ENCODE assay signal across 7 cellular contexts in the genomic region with DNA sequence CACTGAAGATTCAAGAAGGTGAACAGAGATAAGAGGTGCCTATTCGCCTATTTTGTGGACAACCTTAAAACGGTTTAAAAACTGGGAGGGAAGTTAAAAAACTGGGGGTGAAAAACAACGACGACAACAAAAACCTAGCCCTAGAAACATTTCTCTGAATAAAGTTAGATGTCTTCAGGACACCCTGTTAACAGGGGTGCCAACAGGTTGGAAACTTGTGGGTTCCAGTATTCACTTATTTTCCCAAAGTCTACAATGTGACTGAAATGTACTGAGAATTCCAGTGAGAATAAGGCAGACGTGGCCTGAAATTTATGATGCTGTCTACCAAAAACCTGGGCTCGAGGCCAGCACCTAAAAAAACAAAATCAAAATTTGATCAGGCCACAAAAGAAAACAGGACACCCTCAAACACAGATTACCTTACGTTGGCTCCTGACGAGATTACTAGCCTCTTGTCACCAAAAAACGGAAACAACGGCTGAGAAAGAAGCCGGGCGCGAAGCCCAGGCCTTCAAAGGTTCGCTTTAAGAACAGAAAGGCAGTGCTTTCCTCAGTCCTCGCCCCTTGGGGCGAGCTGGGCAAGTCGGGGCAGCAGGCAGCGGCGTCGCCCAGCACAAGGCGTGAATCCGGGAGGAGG. TPM values are rescaled to one million over a fixed set of nuclear protein-coding genes. Genes with fewer than 3 reads are reported as not detected.
A peak's percentile ranks its signal among the peaks of the same experiment; 100 is the strongest.
DNase-seq lines count a peak whose midpoint lies in the region; ATAC-seq and TF ChIP-seq lines count a peak whose summit lies in the region.

No MANE protein-coding gene starts in this region.

- peaks cover 10% of the 10 kb centered on the region; the same call in 1 of the 2 replicates for H3K36me3 ChIP-seq in RWPE2 (ENCODE audit: low read depth)

- peak overlapping the region; percentile 73 for H3K27ac ChIP-seq in RWPE2 (ENCODE audit: poor library complexity, severe bottlenecking)

- no peaks in the 10 kb centered on the region for H3K27me3 ChIP-seq in RWPE2 (ENCODE audit: insufficient read depth, poor library complexity, severe bottlenecking)

- no peaks in the 10 kb centered on the region for H3K27me3 Mint-ChIP-seq in progenitor cell of endocrine pancreas

- H3K9me3 ChIP-seq in RWPE2 (ENCODE audit: severe bottlenecking) = no peaks in the 10 kb centered on the region

- H3K4me1 ChIP-seq in RWPE2 (ENCODE audit: insufficient read depth, poor library complexity, severe bottlenecking) = peaks cover 10% of the 10 kb centered on the region

- no peaks in the 10 kb centered on the region for H3K36me3 Mint-ChIP-seq in progenitor cell of endocrine pancreas (ENCODE audit: insufficient read depth)

- peak overlapping the region; percentile 64 for H3K4me3 ChIP-seq in RWPE2 (ENCODE audit: severe bottlenecking)

- DNase-seq in RWPE2 (ENCODE audit: low spot score) = no peak
- DNase-seq in fibroblast of gingiva (ENCODE audit: low read depth) = peak; percentile 6
- no peak for DNase-seq in progenitor cell of endocrine pancreas (ENCODE audit: low spot score, unreplicated experiment)
- DNase-seq in central memory CD4-positive, alpha-beta T cell = no peak
- no peak for DNase-seq in mesenteric fat pad (ENCODE audit: low spot score)

- peak overlapping the region; percentile 98 for H3K4me3 Mint-ChIP-seq in progenitor cell of endocrine pancreas (ENCODE audit: low read depth)

- peak overlapping the region; percentile 99 for H3K27ac Mint-ChIP-seq in progenitor cell of endocrine pancreas

- ATAC-seq in GM19025 (IDR thresholded peaks at IDR 0.05; ENCODE audit: low read depth, unreplicated experiment) (peak; percentile 47), HG02763 (IDR thresholded peaks at IDR 0.05; ENCODE audit: unreplicated experiment) (peak; percentile 40), RWPE2 (ENCODE audit: low read depth) (no peak)

- peaks cover 21% of the 10 kb centered on the region for H3K4me1 Mint-ChIP-seq in progenitor cell of endocrine pancreas (ENCODE audit: low read depth)

- TF ChIP-seq CTCF in RWPE2 (IDR thresholded peaks at IDR 0.05; ENCODE audit: poor library complexity, severe bottlenecking) (no peak), progenitor cell of endocrine pancreas (IDR thresholded peaks at IDR 0.05; ENCODE audit: unreplicated experiment) (no peak)

- peaks cover 3% of the 10 kb centered on the region for H3K9me3 Mint-ChIP-seq in progenitor cell of endocrine pancreas (ENCODE audit: low read depth)

RNA-seq across cellular contexts. Expression of a gene that starts 0.9 kb away (rescaled TPM):
- total RNA-seq in progenitor cell of endocrine pancreas (47.0 and 50.4 TPM in 2 replicates), mesenteric fat pad (30.3 TPM)
